Comparison of ENCODE assay signal across 8 cellular contexts in genomic region chr17:18183334-18184142, GRCh38.
A peak's percentile ranks its signal among the peaks of the same experiment; 100 is the strongest.
DNase-seq lines count a peak whose midpoint lies in the region; ATAC-seq and TF ChIP-seq lines count a peak whose summit lies in the region.

Gene ALKBH5, plus strand, starts transcription at chr17:18183828. Its CDS starts 416 bp downstream, at chr17:18184244.

- H3K4me3 ChIP-seq in MM.1S (ENCODE audit: low read length) = peak within 1 kb of the TSS; percentile 92

- peaks cover 7% of the 10 kb centered on the region for H3K27me3 Mint-ChIP-seq in nephron progenitor cell (ENCODE audit: low read depth, poor library complexity)
- no peaks in the 10 kb centered on the region for H3K27me3 Mint-ChIP-seq in stimulated activated naive CD8-positive, alpha-beta T cell treated with anti-CD3 and anti-CD28 coated beads, Interleukin-15, amount 100 ng/mL, for 72 hours

- peaks cover 25% of the 10 kb centered on the region for H3K36me3 Mint-ChIP-seq in nephron progenitor cell (ENCODE audit: low read depth)

- H3K27ac ChIP-seq in MM.1S (ENCODE audit: low read length) = peak within 1 kb of the TSS; percentile 95

- peak within 1 kb of the TSS; percentile 70 for H2AFZ ChIP-seq in MM.1S (ENCODE audit: low read length)

- peak within 1 kb of the TSS; percentile 89 for H3K9ac ChIP-seq in MM.1S (ENCODE audit: low read length)

- ATAC-seq in stimulated activated naive CD8-positive, alpha-beta T cell treated with anti-CD3 and anti-CD28 coated beads, Interleukin-15, amount 100 ng/mL, for 72 hours = peak; percentile 92

- H3K79me2 ChIP-seq in MM.1S (ENCODE audit: low read length) = peaks cover 48% of the 10 kb centered on the region

- peak within 1 kb of the TSS; percentile 90 for H3K4me2 ChIP-seq in MM.1S (ENCODE audit: low read depth, low read length)

- peaks cover 79% of the 10 kb centered on the region for H3K4me1 Mint-ChIP-seq in nephron progenitor cell
- H3K4me1 Mint-ChIP-seq in stimulated activated naive CD8-positive, alpha-beta T cell treated with anti-CD3 and anti-CD28 coated beads, Interleukin-15, amount 100 ng/mL, for 72 hours = peaks cover 69% of the 10 kb centered on the region

- peaks cover 33% of the 10 kb centered on the region for H4K20me1 ChIP-seq in MM.1S (ENCODE audit: insufficient read depth, low read length)

- H3K9me3 Mint-ChIP-seq in nephron progenitor cell = no peaks in the 10 kb centered on the region
- no peaks in the 10 kb centered on the region for H3K9me3 Mint-ChIP-seq in stimulated activated naive CD8-positive, alpha-beta T cell treated with anti-CD3 and anti-CD28 coated beads, Interleukin-15, amount 100 ng/mL, for 72 hours

- peak within 1 kb of the TSS; percentile 95 for H3K4me3 Mint-ChIP-seq in nephron progenitor cell
- peak within 1 kb of the TSS; percentile 90 to 98 for H3K4me3 Mint-ChIP-seq in stimulated activated naive CD8-positive, alpha-beta T cell treated with anti-CD3 and anti-CD28 coated beads, Interleukin-15, amount 100 ng/mL, for 72 hours

- DNase-seq in GF-D8 (lab: John Stamatoyannopoulos, UW) (peak; percentile 86), HCEC 1CT (peak; percentile 100), MM.1S (peak; percentile 100), SIG-M5 (lab: John Stamatoyannopoulos, UW) (peak; percentile 96), activated gamma-delta T cell (lab: John Stamatoyannopoulos, UW) (peak; percentile 96), fibroblast of the conjunctiva (ENCODE audit: low read depth) (peak; percentile 99), nephron progenitor cell (peak; percentile 97)
- DNase-seq in stimulated activated naive CD8-positive, alpha-beta T cell treated with anti-CD3 and anti-CD28 coated beads, Interleukin-15, amount 100 ng/mL, for 72 hours = peak; percentile 99

- H3F3A ChIP-seq in MM.1S (ENCODE audit: insufficient read depth, low read length) = peaks cover 12% of the 10 kb centered on the region

- no peaks in the 10 kb centered on the region for H3K27me3 ChIP-seq in MM.1S (replicated peaks; ENCODE audit: insufficient read depth, low read length)

- no peaks in the 10 kb centered on the region for H3K9me2 ChIP-seq in MM.1S (replicated peaks; ENCODE audit: insufficient read depth, low read length)

- H3K4me1 ChIP-seq in MM.1S (ENCODE audit: low read length) = peaks cover 29% of the 10 kb centered on the region; the same call in 1 of the 2 replicates

- TF ChIP-seq CTCF in MM.1S (IDR thresholded peaks at IDR 0.05; ENCODE audit: low read length) (0 out of 2 replicates have a peak, but pooled peaks have one; percentile 10), nephron progenitor cell (IDR thresholded peaks at IDR 0.05) (peak; percentile 26)

- H3K9me3 ChIP-seq in MM.1S (replicated peaks; ENCODE audit: insufficient read depth, low read length) = no peaks in the 10 kb centered on the region

- peak within 1 kb of the TSS; percentile 100 for H3K27ac Mint-ChIP-seq in nephron progenitor cell
- peak within 1 kb of the TSS; percentile 98 to 99 for H3K27ac Mint-ChIP-seq in stimulated activated naive CD8-positive, alpha-beta T cell treated with anti-CD3 and anti-CD28 coated beads, Interleukin-15, amount 100 ng/mL, for 72 hours

- no peaks in the 10 kb centered on the region for H3K36me3 ChIP-seq in MM.1S (replicated peaks; ENCODE audit: insufficient read depth, low read length)

Comparison
In these comparisons a context has a peak if more than half of its experiments do, and no peak if none do; other contexts are left out.
1. Peak in every context shown above with its lines: DNase-seq, ATAC-seq, H3K4me3 ChIP-seq and H3K27ac ChIP-seq.